In genomic region chr5:67416133-67416937, GRCh38 we compare ENCODE assay signal across 1 cellular context.
TF ChIP-seq lines count a peak whose summit lies in the region.

No MANE protein-coding gene starts in this region.

TF ChIP-seq in HepG2, 621 proteins besides CTCF, POLR2A, EP300 and RAD21 (continued from another document):
- TF ChIP-seq CEBPZ (IDR thresholded peaks at IDR 0.05; ENCODE audit: low read length), result no peak
- TF ChIP-seq POLR2AphosphoS2 (IDR thresholded peaks at IDR 0.05; ENCODE audit: low read depth, low read length), result no peak
- TF ChIP-seq HOXA9 (CRISPR knock-in tag; IDR thresholded peaks at IDR 0.05; ENCODE audit: borderline replicate concordance), result no peak
- no peak for TF ChIP-seq ZKSCAN5 (CRISPR knock-in tag; IDR thresholded peaks at IDR 0.05)
- no peak for TF ChIP-seq SKI (IDR thresholded peaks at IDR 0.05; ENCODE audit: partially characterized antibody)
- no peak for TF ChIP-seq KDM2A (CRISPR knock-in tag; IDR thresholded peaks at IDR 0.05; ENCODE audit: borderline replicate concordance, low read depth)
- no peak for TF ChIP-seq CREBL2 (CRISPR knock-in tag; IDR thresholded peaks at IDR 0.05; ENCODE audit: borderline replicate concordance)
